In genomic region chr1:25571522-25571970, GRCh38 we compare ENCODE assay signal across 17 cellular contexts.
"Had no signal": no experiment of that assay in that cellular context is flagged by ENCODE, and none has a peak within 500 bp of the region (broad histone marks: within the 10 kb centered on the region; RNA-seq: fewer than 3 reads in every experiment).

No MANE protein-coding gene starts in this region.

- H3K4me3 ChIP-seq: hepatocyte, lower lobe of right lung, stomach, thoracic aorta had no signal

- H3K9me3 ChIP-seq: lower lobe of right lung, stomach, thoracic aorta had no signal

- H2AFZ ChIP-seq: hepatocyte had no signal

- H3K4me2 ChIP-seq: hepatocyte had no signal

- H3K27ac ChIP-seq: brain microvascular endothelial cell, epithelial cell of prostate, foreskin keratinocyte, hepatocyte, lower lobe of right lung, stomach, thoracic aorta had no signal

- H3K27me3 ChIP-seq: brain microvascular endothelial cell, foreskin keratinocyte, hepatocyte, stomach had no signal

- ATAC-seq: activated CD8-positive, alpha-beta memory T cell treated with anti-CD3 and anti-CD28 coated beads, Interleukin-2, amount 10 ng/mL, durations not matched to agents 7 days and 5 days; foreskin keratinocyte; left cardiac atrium; lower lobe of right lung had no signal

- DNase-seq: activated CD4-positive, alpha-beta memory T cell treated with anti-CD3 and anti-CD28 coated beads for 36 hours; activated CD4-positive, alpha-beta T cell treated with anti-CD3 and anti-CD28 coated beads for 4 hours; activated CD8-positive, alpha-beta memory T cell treated with anti-CD3 and anti-CD28 coated beads, Interleukin-2, amount 10 ng/mL, durations not matched to agents 7 days and 5 days; activated naive CD4-positive, alpha-beta T cell; aorta; brain microvascular endothelial cell; central memory CD4-positive, alpha-beta T cell; endodermal cell; foreskin keratinocyte; left cardiac atrium; lower lobe of right lung; small intestine; stimulated activated CD4-positive, alpha-beta T cell treated with anti-CD3 and anti-CD28 coated beads, Interleukin-4, amount 100 ng/mL, for 1 hour; stomach had no signal

- H3K36me3 ChIP-seq: brain microvascular endothelial cell, lower lobe of right lung, thoracic aorta had no signal
